Comparison of ENCODE assay signal across 22 cellular contexts in the genomic region with DNA sequence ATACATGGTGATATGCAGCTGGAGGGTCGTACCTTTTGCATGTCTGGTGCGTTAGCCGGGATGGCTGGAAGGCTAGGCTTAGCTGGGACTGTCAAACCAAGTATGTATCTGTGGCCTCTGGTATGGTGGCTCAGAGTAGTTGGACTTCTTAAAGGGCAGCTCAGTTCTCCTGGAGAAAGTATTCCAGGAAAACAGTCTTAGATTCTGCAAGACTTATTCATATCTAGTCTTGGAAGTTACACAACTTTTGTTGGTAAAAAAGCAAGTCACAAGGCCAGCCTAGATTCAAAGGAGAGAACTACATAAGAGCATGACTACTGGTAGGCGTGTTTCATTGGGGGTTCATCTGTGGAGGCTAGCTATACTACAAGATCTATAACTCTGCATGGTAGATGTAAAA. TPM values are rescaled to one million over a fixed set of nuclear protein-coding genes. Genes with fewer than 3 reads are reported as not detected.
DNase-seq lines count a peak whose midpoint lies in the region; ATAC-seq, FAIRE-seq and TF ChIP-seq lines count a peak whose summit lies in the region.
"Had no signal": no experiment of that assay in that cellular context is flagged by ENCODE, and none has a peak within 500 bp of the region (broad histone marks: within the 10 kb centered on the region; RNA-seq: fewer than 3 reads in every experiment).

No MANE protein-coding gene starts in this region.

- peak; percentile 4 to 19 for DNase-seq in AML-193 (lab: John Stamatoyannopoulos, UW)
- DNase-seq in H54 (ENCODE audit: insufficient read length, low spot score) = no peak
- no peak for DNase-seq in body of pancreas
- no peak for DNase-seq in lung (ENCODE audit: low spot score)
- no peak for DNase-seq in NOMO-1 treated with dmso at 0.1 percent for 144 hours (lab: John Stamatoyannopoulos, UW; ENCODE audit: unreplicated experiment)
- no peak for DNase-seq in DMS53 treated with DMSO at 0.1 percent for 48 hours (lab: John Stamatoyannopoulos, UW; ENCODE audit: unreplicated experiment)
- DNase-seq in stimulated activated CD4-positive, alpha-beta T cell treated with anti-CD3 and anti-CD28 coated beads, Interleukin-4, amount 100 ng/mL, for 4 hours = no peak
- DNase-seq in activated CD8-positive, alpha-beta memory T cell treated with anti-CD3 and anti-CD28 coated beads for 24 hours = no peak
- DNase-seq: activated B cell treated with CpG ODN at 0.5 μM for 24 hours; activated naive CD8-positive, alpha-beta T cell treated with anti-CD3 and anti-CD28 coated beads, Interleukin-2, amount 10 ng/mL, durations not matched to agents 7 days and 5 days; dorsolateral prefrontal cortex; EL; mucosa of descending colon; NCI-H146; NCI-H2227 treated with DMSO at 0.1 percent for 48 hours; NCI-H774; OCI-M1; retina; SHP77 treated with DMSO at 0.1 percent for 48 hours; T-helper 2 cell had no signal

- H3K27ac ChIP-seq in body of pancreas (no peak overlapping the region), lung (ENCODE audit: low read depth in 1 of 2, low read length in 1 of 2) (no peak overlapping the region)
- H3K27ac ChIP-seq: dorsolateral prefrontal cortex, thoracic aorta had no signal

- H3K9me3 ChIP-seq in body of pancreas (no peaks in the 10 kb centered on the region), lung (ENCODE audit: control insufficient read depth in 2 of 2, insufficient read depth in 1 of 2, low read length in 1 of 2) (no peaks in the 10 kb centered on the region)
- H3K9me3 ChIP-seq: mucosa of descending colon, thoracic aorta had no signal

- H3K4me1 ChIP-seq in body of pancreas = peaks cover 34% of the 10 kb centered on the region
- H3K4me1 ChIP-seq in lung (ENCODE audit: control insufficient read depth in 2 of 2, insufficient read depth in 2 of 2, low read length in 2 of 2) = peaks cover 0 to 3% of the 10 kb centered on the region in 2 donors

- ATAC-seq in body of pancreas = peak; percentile 12
- ATAC-seq in lung (ENCODE audit: insufficient read depth, low FRiP score) = peak; percentile 37
- ATAC-seq: left lobe of liver, mucosa of descending colon had no signal

- H3K36me3 ChIP-seq in body of pancreas (replicated peaks in 1 of 2; ENCODE audit: insufficient read depth in 1 of 2, low read depth in 2 of 2) (no peaks in the 10 kb centered on the region), lung (ENCODE audit: control insufficient read depth in 2 of 2, insufficient read depth in 2 of 2, low read length in 2 of 2) (no peaks in the 10 kb centered on the region)
- H3K36me3 ChIP-seq: thoracic aorta had no signal

- 96 to 98% methylated on average over 4 of the region's 4 CpGs for WGBS in body of pancreas, 2 donors
- WGBS in lung, 2 donors = 85 to 93% methylated on average over 4 of the region's 4 CpGs

- TF ChIP-seq CTCF in body of pancreas (IDR thresholded peaks at IDR 0.05) = no peak
- no peak for TF ChIP-seq CTCF in lung (IDR thresholded peaks at IDR 0.05; ENCODE audit: control extremely low read depth, extremely low read depth)

- TF ChIP-seq POLR2A in H54 (IDR thresholded peaks at IDR 0.05; ENCODE audit: low read depth, low read length) = no peak
- TF ChIP-seq POLR2A in body of pancreas (IDR thresholded peaks at IDR 0.05) = no peak

- peak; percentile 58 for FAIRE-seq in H54 (lab: Jason Lieb, UNC)

- no peaks in the 10 kb centered on the region for H3K27me3 ChIP-seq in body of pancreas
- no peaks in the 10 kb centered on the region for H3K27me3 ChIP-seq in lung (ENCODE audit: control insufficient read depth, insufficient read depth)
- H3K27me3 ChIP-seq: dorsolateral prefrontal cortex had no signal

- intact Hi-C loops in body of pancreas (cut with DNase I) = no loop called here

- H3K4me3 ChIP-seq in body of pancreas (no peak overlapping the region), lung (no peak overlapping the region)
- H3K4me3 ChIP-seq: dorsolateral prefrontal cortex, mucosa of descending colon, thoracic aorta had no signal

RNA-seq across cellular contexts. Expression of a gene that starts 45.5 kb away (rescaled TPM):
- total RNA-seq in body of pancreas = 10 to 100 TPM; 37.4 to 39.9 TPM
- 10 to 100 TPM; 82.7 to 85.8 TPM for total RNA-seq in lung
- 10 to 100 TPM; 22.6 to 26.1 TPM for polyA plus RNA-seq in lung

Comparison
In these comparisons a context has a peak if more than half of its experiments do, and no peak if none do; other contexts are left out.
1. DNase-seq: peak in AML-193 (2 of 2); none in H54 (single experiment), body of pancreas (0 of 4), lung (single experiment), NOMO-1 treated with dmso at 0.1 percent for 144 hours (single experiment), DMS53 treated with DMSO at 0.1 percent for 48 hours (single experiment), stimulated activated CD4-positive, alpha-beta T cell treated with anti-CD3 and anti-CD28 coated beads, Interleukin-4, amount 100 ng/mL, for 4 hours (0 of 2) and activated CD8-positive, alpha-beta memory T cell treated with anti-CD3 and anti-CD28 coated beads for 24 hours (single experiment).